Comparison of ENCODE assay signal across 8 cellular contexts in genomic region chr4:15006416-15007024, GRCh38. TPM values are rescaled to one million over a fixed set of nuclear protein-coding genes. Genes with fewer than 3 reads are reported as not detected.
DNase-seq lines count a peak whose midpoint lies in the region; ATAC-seq and TF ChIP-seq lines count a peak whose summit lies in the region.

No MANE protein-coding gene starts in this region.

- in situ Hi-C loops in SK-MEL-5 (cut with HindIII; ENCODE audit: low pct_unique_long_range_greater_than_20kb, low sequenced_read_pairs), result no loop called here

- CTCF ChIA-PET in activated CD8-positive, alpha-beta memory T cell treated with anti-CD3 and anti-CD28 coated beads, Interleukin-2, amount 10 ng/mL, durations not matched to agents 7 days and 5 days (lab: Charles Lee), result no interaction called here

- H3K4me1 Mint-ChIP-seq in activated CD8-positive, alpha-beta memory T cell treated with anti-CD3 and anti-CD28 coated beads, Interleukin-2, amount 10 ng/mL, durations not matched to agents 7 days and 5 days, result peaks cover 30% of the 10 kb centered on the region

- H3K9me3 Mint-ChIP-seq in activated CD8-positive, alpha-beta memory T cell treated with anti-CD3 and anti-CD28 coated beads, Interleukin-2, amount 10 ng/mL, durations not matched to agents 7 days and 5 days (ENCODE audit: low read depth), result no peaks in the 10 kb centered on the region

- TF ChIP-seq CTCF in fibroblast of mammary gland (conservative IDR thresholded peaks at IDR 0.05; ENCODE audit: control insufficient read depth, insufficient read depth, low read depth, low read length), result peak; percentile 48

- peaks cover 23% of the 10 kb centered on the region for H3K36me3 Mint-ChIP-seq in activated CD8-positive, alpha-beta memory T cell treated with anti-CD3 and anti-CD28 coated beads, Interleukin-2, amount 10 ng/mL, durations not matched to agents 7 days and 5 days

- H3K27me3 Mint-ChIP-seq in activated CD8-positive, alpha-beta memory T cell treated with anti-CD3 and anti-CD28 coated beads, Interleukin-2, amount 10 ng/mL, durations not matched to agents 7 days and 5 days, result no peaks in the 10 kb centered on the region

- DNase-seq in activated CD8-positive, alpha-beta memory T cell treated with anti-CD3 and anti-CD28 coated beads, Interleukin-2, amount 10 ng/mL, durations not matched to agents 7 days and 5 days, result no peak
- DNase-seq in activated CD8-positive, alpha-beta memory T cell treated with anti-CD3 and anti-CD28 coated beads, Interleukin-2, amount 50 U/mL, for 48 hours, result no peak
- DNase-seq in SK-MEL-5 (ENCODE audit: low read depth, low spot score) (peak; percentile 50), fibroblast of mammary gland (ENCODE audit: low read depth) (peak; percentile 41), substantia nigra (lab: John Stamatoyannopoulos, UW) (no peak), NCI-H1436 (lab: John Stamatoyannopoulos, UW) (no peak), NCI-H1436 treated with DMSO at 0.1 percent for 48 hours (lab: John Stamatoyannopoulos, UW) (no peak)

- H3K27ac Mint-ChIP-seq in activated CD8-positive, alpha-beta memory T cell treated with anti-CD3 and anti-CD28 coated beads, Interleukin-2, amount 10 ng/mL, durations not matched to agents 7 days and 5 days, result peak overlapping the region; percentile 37

- H3K4me3 ChIP-seq in fibroblast of mammary gland (ENCODE audit: control insufficient read depth, low read depth, low read length), result peak overlapping the region; percentile 89

- ATAC-seq in activated CD8-positive, alpha-beta memory T cell treated with anti-CD3 and anti-CD28 coated beads, Interleukin-2, amount 10 ng/mL, durations not matched to agents 7 days and 5 days, result no peak
- no peak for ATAC-seq in HG02970 (IDR thresholded peaks at IDR 0.05; ENCODE audit: low FRiP score, unreplicated experiment)

- peak overlapping the region; percentile 31 for H3K27ac ChIP-seq in substantia nigra (ENCODE audit: low read depth, low read length, poor library complexity, severe bottlenecking)

- H3K4me3 Mint-ChIP-seq in activated CD8-positive, alpha-beta memory T cell treated with anti-CD3 and anti-CD28 coated beads, Interleukin-2, amount 10 ng/mL, durations not matched to agents 7 days and 5 days, result peak overlapping the region; percentile 96

RNA-seq across cellular contexts. Expression of gene CPEB2, which starts 4.2 kb away (rescaled TPM):
- total RNA-seq in activated CD8-positive, alpha-beta memory T cell treated with anti-CD3 and anti-CD28 coated beads, Interleukin-2, amount 10 ng/mL, durations not matched to agents 7 days and 5 days, result 10 to 100 TPM; 14.3 to 14.8 TPM
- total RNA-seq in SK-MEL-5 (2014; rRNA removed; shearing (Covaris generic)), result 21.2 and 22.1 TPM in 2 replicates
- polyA plus RNA-seq in SK-MEL-5 (2015; cell fraction: cytosol; rRNA removed), result 28.3 and 40.0 TPM in 2 replicates
- polyA plus RNA-seq in SK-MEL-5 (2015; cell fraction: nucleus; rRNA removed), result 93.4 and 119 TPM in 2 replicates

Comparison
In these comparisons a context has a peak if more than half of its experiments do, and no peak if none do; other contexts are left out.
1. DNase-seq: peak in SK-MEL-5 (single experiment) and fibroblast of mammary gland (single experiment); none in activated CD8-positive, alpha-beta memory T cell treated with anti-CD3 and anti-CD28 coated beads, Interleukin-2, amount 10 ng/mL, durations not matched to agents 7 days and 5 days (single experiment), activated CD8-positive, alpha-beta memory T cell treated with anti-CD3 and anti-CD28 coated beads, Interleukin-2, amount 50 U/mL, for 48 hours (single experiment), substantia nigra (0 of 49), NCI-H1436 (single experiment) and NCI-H1436 treated with DMSO at 0.1 percent for 48 hours (single experiment).